In the genomic region with DNA sequence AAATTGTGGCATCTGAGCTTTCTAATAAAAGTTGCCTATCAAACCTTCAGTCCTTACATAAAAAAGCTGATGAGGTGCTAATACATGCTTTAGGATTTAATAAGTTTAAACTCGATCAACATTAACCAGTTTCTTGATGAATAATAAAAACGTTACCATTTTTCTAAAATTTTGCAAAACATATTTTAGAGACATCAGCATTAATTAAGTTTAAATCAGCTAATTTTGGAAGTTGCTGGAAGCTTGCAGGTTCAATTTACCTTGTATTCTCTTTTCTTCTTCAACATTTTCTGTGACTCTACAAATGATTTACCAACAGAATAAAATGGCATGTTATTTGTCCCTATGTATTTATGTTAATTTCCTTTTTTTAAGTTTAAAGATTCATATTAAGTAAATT, we compare ENCODE assay signal across 6 cellular contexts.
"Had no signal": no experiment of that assay in that cellular context is flagged by ENCODE, and none has a peak within 500 bp of the region (broad histone marks: within the 10 kb centered on the region; RNA-seq: fewer than 3 reads in every experiment).

No MANE protein-coding gene starts in this region.

- H3K4me3 ChIP-seq: GM12878 had no signal

- FAIRE-seq: GM12878, GM12892, GM18507, GM19239 had no signal

- DNase-seq: GDM1, GF-D8 had no signal

- ATAC-seq: GM12878 had no signal
